19 cellular contexts compared by ENCODE assay signal in the genomic region with DNA sequence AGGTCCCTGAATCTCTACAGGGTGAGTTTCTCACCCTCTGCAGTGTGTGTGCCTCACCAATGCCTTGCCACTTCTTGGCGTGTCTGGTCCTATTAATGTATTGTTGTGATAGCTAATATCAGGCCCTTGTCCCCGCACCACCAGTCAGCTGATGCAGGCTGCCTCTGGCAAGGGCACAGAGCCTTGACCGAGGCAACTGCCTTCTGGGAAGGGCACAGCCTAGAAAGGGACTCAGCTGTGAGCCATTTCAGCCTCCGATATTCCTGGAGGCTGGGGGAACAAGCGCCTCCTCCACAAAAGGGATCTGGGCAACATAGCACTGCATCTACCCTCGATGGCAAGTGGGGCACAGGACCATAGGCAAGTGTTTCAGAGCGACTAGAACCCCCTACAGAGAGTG. TPM values are rescaled to one million over a fixed set of nuclear protein-coding genes. Genes with fewer than 3 reads are reported as not detected.
A peak's percentile ranks its signal among the peaks of the same experiment; 100 is the strongest.
DNase-seq lines count a peak whose midpoint lies in the region; ATAC-seq and TF ChIP-seq lines count a peak whose summit lies in the region.
"Had no signal": no experiment of that assay in that cellular context is flagged by ENCODE, and none has a peak within 500 bp of the region (broad histone marks: within the 10 kb centered on the region; RNA-seq: fewer than 3 reads in every experiment).

No MANE protein-coding gene starts in this region.

- peak overlapping the region; percentile 74 for H3K27ac ChIP-seq in angular gyrus (ENCODE audit: low read depth, low read length)
- peak overlapping the region; percentile 31 to 96 (median 84) for H3K27ac ChIP-seq in thyroid gland
- H3K27ac ChIP-seq: GM23248, right lobe of liver, thoracic aorta had no signal

- H3K4me1 ChIP-seq in thyroid gland = peaks cover 16 to 39% of the 10 kb centered on the region in 2 donors

- no peak overlapping the region for H3K4me3 ChIP-seq in thyroid gland (replicated peaks in 1 of 3)
- H3K4me3 ChIP-seq: GM23248, right lobe of liver, thoracic aorta had no signal

- TF ChIP-seq POLR2A in thyroid gland (IDR thresholded peaks at IDR 0.05) = peak in 1 of 2 donors; percentile 9

- intact Hi-C loops in Right ventricle myocardium superior (cut with DNase I) = no loop called here
- intact Hi-C loops in cardiac septum (cut with DNase I) = no loop called here
- intact Hi-C loops in thyroid gland (cut with DNase I) = no loop called here

- H3K9me3 ChIP-seq in thyroid gland = no peaks in the 10 kb centered on the region
- H3K9me3 ChIP-seq: right lobe of liver, thoracic aorta had no signal

- DNase-seq in Right ventricle myocardium superior = no peak
- DNase-seq in cardiac septum (ENCODE audit: low spot score) = no peak
- peak; percentile 11 for DNase-seq in midbrain (lab: John Stamatoyannopoulos, UW)
- peak; percentile 68 to 83 for DNase-seq in thyroid gland
- DNase-seq in iPS-NIHi11 (ENCODE audit: low spot score) = no peak
- DNase-seq: activated CD4-positive, alpha-beta T cell treated with anti-CD3 and anti-CD28 coated beads, Interleukin-2, amount 10 ng/mL, durations not matched to agents 24 days and 14 days; DMS53; glutamatergic neuron; GM23248; NCI-H1436 treated with DMSO at 0.1 percent for 48 hours; NCI-H2171; NCI-H69; right lobe of liver; stimulated activated CD4-positive, alpha-beta T cell treated with anti-CD3 and anti-CD28 coated beads, Interleukin-15, amount 100 ng/mL, for 24 hours had no signal

- 78 to 100% methylated on average over 4 to 7 of the region's 7 CpGs for WGBS in thyroid gland, 2 donors

- H3K36me3 ChIP-seq in thyroid gland = peaks cover 0 to 6% of the 10 kb centered on the region in 2 donors

- TF ChIP-seq CTCF in thyroid gland (IDR thresholded peaks at IDR 0.05) = no peak

- ATAC-seq in Right ventricle myocardium superior (ENCODE audit: poor library complexity) (peak; percentile 32), HG03095 (IDR thresholded peaks at IDR 0.05; ENCODE audit: unreplicated experiment) (no peak), GM21526 (IDR thresholded peaks at IDR 0.05; ENCODE audit: low FRiP score, unreplicated experiment) (no peak)
- ATAC-seq: left lobe of liver, right lobe of liver had no signal

- H3K27me3 ChIP-seq in thyroid gland = no peaks in the 10 kb centered on the region
- H3K27me3 ChIP-seq: right lobe of liver had no signal

RNA-seq across cellular contexts. Expression of gene IL10RB, which starts 27.0 kb away (rescaled TPM):
- 8.8 TPM for total RNA-seq in Right ventricle myocardium superior
- 7.2 TPM for total RNA-seq in cardiac septum
- total RNA-seq in thyroid gland = 10 to 100 TPM; 20.5 to 53.1 (median 21.4) TPM

RNA-seq across cellular contexts. Expression of gene IFNAR1, which starts 31.6 kb away (rescaled TPM):
- 27.8 TPM for total RNA-seq in Right ventricle myocardium superior
- total RNA-seq in cardiac septum = 29.5 TPM
- total RNA-seq in thyroid gland = 10 to 100 TPM; 37.0 to 51.2 (median 42.4) TPM

Comparison
In these comparisons a context has a peak if more than half of its experiments do, and no peak if none do; other contexts are left out.
1. DNase-seq: peak in midbrain (single experiment) and thyroid gland (2 of 2); none in Right ventricle myocardium superior (single experiment), cardiac septum (single experiment) and iPS-NIHi11 (single experiment).